16 cellular contexts compared by ENCODE assay signal in genomic region chr10:96999987-97000386, GRCh38.
DNase-seq lines count a peak whose midpoint lies in the region; ATAC-seq and TF ChIP-seq lines count a peak whose summit lies in the region.
"Had no signal": no experiment of that assay in that cellular context is flagged by ENCODE, and none has a peak within 500 bp of the region (broad histone marks: within the 10 kb centered on the region; RNA-seq: fewer than 3 reads in every experiment).

No MANE protein-coding gene starts in this region.

- H2AFZ ChIP-seq in PC-3 (ENCODE audit: low read length) (no peak overlapping the region), mesenchymal stem cell (ENCODE audit: low read depth, low read length) (no peak overlapping the region)

- H2BK12ac ChIP-seq in mesenchymal stem cell (ENCODE audit: low read length in 2 of 2) = no peak overlapping the region

- H3K27me3 ChIP-seq in PC-3 (ENCODE audit: low read length) (no peaks in the 10 kb centered on the region), endodermal cell (ENCODE audit: control insufficient read depth, insufficient read depth, low read length, poor library complexity, severe bottlenecking) (no peaks in the 10 kb centered on the region), mesenchymal stem cell (ENCODE audit: control insufficient read depth in 1 of 2, insufficient read depth in 1 of 2, low read length in 2 of 2) (peaks cover under 1% of the 10 kb centered on the region in 2 experiments)
- H3K27me3 ChIP-seq: BE2C had no signal

- BruUV-seq in Calu3 (replicated peaks; lab: Mats Ljungman, UMichigan) (no TSS peak), PC-3 (replicated peaks; lab: Mats Ljungman, UMichigan) (no TSS peak)

- no peak overlapping the region for H2BK120ac ChIP-seq in mesenchymal stem cell (ENCODE audit: low read depth, low read length)

- H3K4me1 ChIP-seq in PC-3 (ENCODE audit: insufficient read depth, low read length) = peaks cover 16% of the 10 kb centered on the region
- H3K4me1 ChIP-seq in endodermal cell (ENCODE audit: control insufficient read depth, insufficient read depth, low read length) = no peaks in the 10 kb centered on the region
- peaks cover 24% of the 10 kb centered on the region for H3K4me1 ChIP-seq in mesenchymal stem cell (ENCODE audit: control insufficient read depth, insufficient read depth, low read depth, low read length)
- H3K4me1 ChIP-seq: BE2C had no signal

- no peaks in the 10 kb centered on the region for H3K9me3 ChIP-seq in PC-3 (ENCODE audit: low read length)
- H3K9me3 ChIP-seq in endodermal cell (ENCODE audit: control insufficient read depth, low read length) = no peaks in the 10 kb centered on the region
- H3K9me3 ChIP-seq in mesenchymal stem cell (ENCODE audit: control insufficient read depth, low read length) = no peaks in the 10 kb centered on the region
- H3K9me3 ChIP-seq: BE2C had no signal

- H3K9ac ChIP-seq in PC-3 (ENCODE audit: low read length) (no peak overlapping the region), endodermal cell (ENCODE audit: extremely low read depth, low read length, poor library complexity, severe bottlenecking) (no peak overlapping the region), mesenchymal stem cell (ENCODE audit: low read length) (no peak overlapping the region)

- POLR2A ChIA-PET in PC-3 (lab: Charles Lee; ENCODE audit: unreplicated experiment) = interaction anchor here (0.7 kb wide), 1 partner anchor 136 kb away, joined by 8 read pairs; no protein-coding TSS in a partner anchor

- intact Hi-C loops in Calu3 (cut with micrococcal nuclease; ENCODE audit: unreplicated experiment) (no loop called here), PC-3 (cut with micrococcal nuclease) (no loop called here)

- H3F3A ChIP-seq in PC-3 (ENCODE audit: low read length, unreplicated experiment) = no peaks in the 10 kb centered on the region

- peak overlapping the region; percentile 37; the same call in 1 of the 2 replicates for H3K4me2 ChIP-seq in PC-3 (ENCODE audit: low read length)
- H3K4me2 ChIP-seq in mesenchymal stem cell (ENCODE audit: low read length, poor library complexity, severe bottlenecking) = no peak overlapping the region

- no peak for DNase-seq in Calu3
- DNase-seq in PC-3 = no peak
- DNase-seq in endodermal cell = peak; percentile 49
- DNase-seq in mesenchymal stem cell = no peak
- DNase-seq in GM19238 (ENCODE audit: insufficient read length, low spot score) = no peak
- no peak for DNase-seq in T-helper 9 cell
- DNase-seq: BE2C; CD8-positive, alpha-beta T cell; COR-L47; DND-41; GDM1 had no signal

- CTCF ChIA-PET in Calu3 (lab: Charles Lee) (no interaction called here), PC-3 (lab: Charles Lee) (no interaction called here)

- H3K4me3 ChIP-seq in PC-3 (ENCODE audit: low read length) (no peak overlapping the region), endodermal cell (ENCODE audit: low read length) (no peak overlapping the region), mesenchymal stem cell (ENCODE audit: insufficient read depth in 1 of 2, low read depth in 1 of 2, low read length in 2 of 2) (no peak overlapping the region)

- no peak overlapping the region for H2BK5ac ChIP-seq in mesenchymal stem cell (ENCODE audit: low read depth, low read length, poor library complexity, severe bottlenecking)

- H3K18ac ChIP-seq in mesenchymal stem cell (ENCODE audit: low read depth in 1 of 2, low read length in 2 of 2) = no peak overlapping the region

- no peaks in the 10 kb centered on the region for H3K9me2 ChIP-seq in PC-3 (replicated peaks; ENCODE audit: low read length)

- H3K4me1 Mint-ChIP-seq in Calu3 (ENCODE audit: low read depth, unreplicated experiment) (peaks cover 7% of the 10 kb centered on the region), endodermal cell (no peaks in the 10 kb centered on the region)
- H3K4me1 Mint-ChIP-seq: CD14-positive monocyte had no signal

- H3K79me2 ChIP-seq in PC-3 (ENCODE audit: low read length) = no peaks in the 10 kb centered on the region

- no peak for TF ChIP-seq CTCF in Calu3 (IDR thresholded peaks at IDR 0.05; ENCODE audit: unreplicated experiment)
- TF ChIP-seq CTCF in PC-3 (conservative IDR thresholded peaks at IDR 0.05; ENCODE audit: low read depth, low read length) = no peak
- no peak for TF ChIP-seq CTCF in endodermal cell (conservative IDR thresholded peaks at IDR 0.05)

- H3K36me3 Mint-ChIP-seq in Calu3 (ENCODE audit: insufficient read depth, unreplicated experiment) = peaks cover 8% of the 10 kb centered on the region
- H3K36me3 Mint-ChIP-seq in endodermal cell (ENCODE audit: low read depth) = no peaks in the 10 kb centered on the region
- H3K36me3 Mint-ChIP-seq: CD8-positive, alpha-beta T cell had no signal

- 90% methylated on average over 4 of the region's 4 CpGs; no CpG with 5 or more reads in 1 of the 2 experiments for WGBS in endodermal cell (ENCODE audit: insufficient coverage in 1 of 2, insufficient read length in 1 of 2), 2 experiments
- WGBS in mesenchymal stem cell = 97% methylated on average over 4 of the region's 4 CpGs

- H3K79me1 ChIP-seq in mesenchymal stem cell (replicated peaks; ENCODE audit: low read length, poor library complexity, severe bottlenecking) = no peaks in the 10 kb centered on the region

- H4K8ac ChIP-seq in mesenchymal stem cell (ENCODE audit: low read length) = no peak overlapping the region

- H3K27me3 Mint-ChIP-seq in Calu3 (ENCODE audit: unreplicated experiment) (peaks cover 1% of the 10 kb centered on the region), endodermal cell (ENCODE audit: insufficient read depth) (no peaks in the 10 kb centered on the region)

- peak overlapping the region; percentile 42 for H3K27ac Mint-ChIP-seq in Calu3 (ENCODE audit: unreplicated experiment)
- H3K27ac Mint-ChIP-seq in endodermal cell = no peak overlapping the region
- H3K27ac Mint-ChIP-seq: CD8-positive, alpha-beta T cell had no signal

- H4K91ac ChIP-seq in mesenchymal stem cell (ENCODE audit: low read length) = no peak overlapping the region

- no peak overlapping the region for H3K23ac ChIP-seq in mesenchymal stem cell (ENCODE audit: low read length in 2 of 2)

- no peaks in the 10 kb centered on the region for H4K20me1 ChIP-seq in PC-3 (ENCODE audit: low read length)

- H2BK15ac ChIP-seq in mesenchymal stem cell (ENCODE audit: low read depth, poor library complexity, severe bottlenecking) = no peak overlapping the region

- H2AK5ac ChIP-seq in mesenchymal stem cell (ENCODE audit: low read length, severe bottlenecking) = peak overlapping the region; percentile 24

- H3K4me3 Mint-ChIP-seq in Calu3 (ENCODE audit: low read depth, unreplicated experiment) (no peak overlapping the region), endodermal cell (no peak overlapping the region)
- H3K4me3 Mint-ChIP-seq: CD14-positive monocyte; CD8-positive, alpha-beta T cell had no signal

- H3K36me3 ChIP-seq in PC-3 (ENCODE audit: low read depth, low read length) (no peaks in the 10 kb centered on the region), endodermal cell (ENCODE audit: control insufficient read depth, insufficient read depth, low read length) (no peaks in the 10 kb centered on the region), mesenchymal stem cell (ENCODE audit: control insufficient read depth in 1 of 2, insufficient read depth in 2 of 2, low read depth in 1 of 2, low read length in 2 of 2) (peaks cover 0 to 9% of the 10 kb centered on the region in 2 experiments)
- H3K36me3 ChIP-seq: BE2C had no signal

- no peaks in the 10 kb centered on the region for H3K9me3 Mint-ChIP-seq in Calu3 (ENCODE audit: low read depth, unreplicated experiment)
- no peaks in the 10 kb centered on the region for H3K9me3 Mint-ChIP-seq in endodermal cell
- H3K9me3 Mint-ChIP-seq: CD14-positive monocyte; CD8-positive, alpha-beta T cell had no signal

- H3K14ac ChIP-seq in mesenchymal stem cell (ENCODE audit: low read length in 2 of 2) = no peak overlapping the region

- H3K4ac ChIP-seq in mesenchymal stem cell (ENCODE audit: low read depth in 1 of 2, low read length in 2 of 2) = no peak overlapping the region

- ATAC-seq in PC-3 = no peak
- no peak for ATAC-seq in GM19467 (IDR thresholded peaks at IDR 0.05; ENCODE audit: unreplicated experiment)
- no peak for ATAC-seq in HG02798 (IDR thresholded peaks at IDR 0.05; ENCODE audit: poor library complexity, unreplicated experiment)
- ATAC-seq: CD8-positive, alpha-beta T cell; HCT116 had no signal

- H3K27ac ChIP-seq in PC-3 (ENCODE audit: low read length) = no peak overlapping the region
- no peak overlapping the region for H3K27ac ChIP-seq in endodermal cell (ENCODE audit: low read depth, low read length)
- H3K27ac ChIP-seq in mesenchymal stem cell (ENCODE audit: low read length, poor library complexity, severe bottlenecking) = no peak overlapping the region
- H3K27ac ChIP-seq: HL-60 had no signal
